In the genomic region with DNA sequence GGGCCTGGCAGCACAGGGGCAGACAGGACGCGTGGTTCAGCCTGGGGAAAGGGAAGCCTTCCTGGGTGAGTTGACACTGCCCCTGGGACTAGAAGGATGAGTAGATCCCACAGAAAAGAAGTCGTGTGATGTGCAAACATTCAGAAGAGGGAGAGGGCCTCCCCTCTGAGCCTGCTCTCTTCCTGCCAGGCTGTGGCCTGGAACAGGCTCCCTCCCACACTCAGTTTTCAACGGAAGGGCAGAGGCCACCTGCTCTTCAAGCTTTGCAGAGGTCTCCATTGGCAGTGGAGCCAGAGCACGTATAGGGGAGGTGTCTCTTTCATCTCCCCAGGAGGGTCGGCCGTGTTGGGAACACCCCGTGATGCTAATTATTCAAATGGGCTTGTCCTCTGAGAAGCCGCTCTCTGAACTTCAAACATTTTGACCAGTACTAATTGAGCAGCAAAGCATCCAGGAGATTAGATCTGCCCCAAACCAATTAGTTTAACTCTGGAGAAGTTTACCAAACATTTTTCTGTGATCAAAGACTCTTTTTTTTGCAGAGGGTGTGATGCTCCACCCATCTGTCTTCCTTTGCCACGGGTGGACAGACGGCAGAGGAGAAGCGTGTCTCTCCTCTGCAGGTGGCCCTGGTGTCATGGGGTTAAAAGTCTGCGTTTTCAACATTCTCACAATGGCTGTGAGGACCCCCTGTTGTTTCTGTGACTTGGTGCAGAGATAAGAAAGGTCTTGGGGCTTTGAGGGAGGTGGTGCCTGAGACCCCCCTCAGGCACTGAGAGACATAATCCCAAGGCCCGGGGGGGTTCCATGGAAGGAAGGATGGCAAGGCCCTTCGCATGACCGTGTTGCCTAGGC, we compare ENCODE assay signal across 16 cellular contexts. TPM values are rescaled to one million over a fixed set of nuclear protein-coding genes. Genes with fewer than 3 reads are reported as not detected.
DNase-seq lines count a peak whose midpoint lies in the region; ATAC-seq, FAIRE-seq and TF ChIP-seq lines count a peak whose summit lies in the region.
"Had no signal": no experiment of that assay in that cellular context is flagged by ENCODE, and none has a peak within 500 bp of the region (broad histone marks: within the 10 kb centered on the region; RNA-seq: fewer than 3 reads in every experiment).

No MANE protein-coding gene starts in this region.

- H3K79me2 ChIP-seq in astrocyte (ENCODE audit: insufficient read depth, low read length): no peaks in the 10 kb centered on the region

- peaks cover 8% of the 10 kb centered on the region for H3K4me1 Mint-ChIP-seq in activated CD4-positive, alpha-beta T cell treated with anti-CD3 and anti-CD28 coated beads, Interleukin-2, amount 10 ng/mL, durations not matched to agents 24 days and 14 days
- no peaks in the 10 kb centered on the region for H3K4me1 Mint-ChIP-seq in astrocyte (ENCODE audit: low read depth, unreplicated experiment)

- H3K27ac Mint-ChIP-seq in activated CD4-positive, alpha-beta T cell treated with anti-CD3 and anti-CD28 coated beads, Interleukin-2, amount 10 ng/mL, durations not matched to agents 24 days and 14 days: peak overlapping the region; percentile 30
- H3K27ac Mint-ChIP-seq in astrocyte (ENCODE audit: unreplicated experiment): no peak overlapping the region
- H3K27ac Mint-ChIP-seq: T-helper 1 cell treated with Interleukin-12 subunit alpha and Interleukin-12 subunit beta and Interleukin-4 antibody, amounts not matched to agents 30 μg/mL and 1 μg/mL, for 36 hours had no signal

- peaks cover 2% of the 10 kb centered on the region for H3K4me1 ChIP-seq in astrocyte (ENCODE audit: insufficient read depth, low read length)
- H3K4me1 ChIP-seq in sigmoid colon: no peaks in the 10 kb centered on the region
- H3K4me1 ChIP-seq: breast epithelium, HAP-1 had no signal

- TF ChIP-seq CTCF in astrocyte (IDR thresholded peaks at IDR 0.05; ENCODE audit: insufficient read depth, low read depth, low read length): no peak
- no peak for TF ChIP-seq CTCF in sigmoid colon (IDR thresholded peaks at IDR 0.05)

- no peak overlapping the region for H3K4me2 ChIP-seq in astrocyte (ENCODE audit: low read length)

- TF ChIP-seq EP300 in sigmoid colon (IDR thresholded peaks at IDR 0.05): no peak

- H3K4me3 ChIP-seq in H7 (ENCODE audit: insufficient read depth, low read depth, low read length): no peak overlapping the region
- H3K4me3 ChIP-seq in astrocyte (ENCODE audit: insufficient read depth, low read depth, low read length): no peak overlapping the region
- no peak overlapping the region for H3K4me3 ChIP-seq in sigmoid colon
- H3K4me3 ChIP-seq: breast epithelium, HAP-1 had no signal

- no peaks in the 10 kb centered on the region for H3K36me3 ChIP-seq in H7 (replicated peaks; ENCODE audit: control insufficient read depth, insufficient read depth, low read length)
- H3K36me3 ChIP-seq in astrocyte (ENCODE audit: insufficient read depth, low read length): no peaks in the 10 kb centered on the region
- no peaks in the 10 kb centered on the region for H3K36me3 ChIP-seq in sigmoid colon
- H3K36me3 ChIP-seq: breast epithelium, HAP-1 had no signal

- no peak for DNase-seq in activated CD4-positive, alpha-beta T cell treated with anti-CD3 and anti-CD28 coated beads, Interleukin-2, amount 10 ng/mL, durations not matched to agents 24 days and 14 days
- DNase-seq in activated CD4-positive, alpha-beta T cell treated with anti-CD3 and anti-CD28 coated beads for 4 hours: no peak
- DNase-seq in H7 (peak; percentile 61), astrocyte (ENCODE audit: low read depth) (no peak), sigmoid colon (peak; percentile 34), Ammon's horn (ENCODE audit: low spot score) (no peak), DMS114 treated with DMSO at 0.1 percent for 48 hours (lab: John Stamatoyannopoulos, UW; ENCODE audit: unreplicated experiment) (no peak)
- DNase-seq: activated CD4-positive, alpha-beta T cell treated with anti-CD3 and anti-CD28 coated beads, Interleukin-2, amount 50 U/mL, for 1 hour; NCI-H2227 treated with DMSO at 0.1 percent for 48 hours; PC-3; trophoblast cell had no signal

- peaks cover 22% of the 10 kb centered on the region for H3K27me3 Mint-ChIP-seq in activated CD4-positive, alpha-beta T cell treated with anti-CD3 and anti-CD28 coated beads, Interleukin-2, amount 10 ng/mL, durations not matched to agents 24 days and 14 days
- H3K27me3 Mint-ChIP-seq in astrocyte (ENCODE audit: low read depth, unreplicated experiment): peaks cover 57% of the 10 kb centered on the region

- H3K9me3 ChIP-seq in astrocyte (ENCODE audit: insufficient read depth, low read depth, low read length): no peaks in the 10 kb centered on the region
- H3K9me3 ChIP-seq in sigmoid colon: no peaks in the 10 kb centered on the region
- H3K9me3 ChIP-seq: breast epithelium, HAP-1 had no signal

- H3K9me3 Mint-ChIP-seq in activated CD4-positive, alpha-beta T cell treated with anti-CD3 and anti-CD28 coated beads, Interleukin-2, amount 10 ng/mL, durations not matched to agents 24 days and 14 days: no peaks in the 10 kb centered on the region
- no peaks in the 10 kb centered on the region for H3K9me3 Mint-ChIP-seq in astrocyte (ENCODE audit: unreplicated experiment)
- H3K9me3 Mint-ChIP-seq: T-helper 1 cell treated with Interleukin-12 subunit alpha and Interleukin-12 subunit beta and Interleukin-4 antibody, amounts not matched to agents 30 μg/mL and 1 μg/mL, for 36 hours had no signal

- H3K27ac ChIP-seq in astrocyte (ENCODE audit: low read depth, low read length) (no peak overlapping the region), sigmoid colon (no peak overlapping the region)
- H3K27ac ChIP-seq: breast epithelium had no signal

- intact Hi-C loops in activated CD4-positive, alpha-beta T cell treated with anti-CD3 and anti-CD28 coated beads, Interleukin-2, amount 10 ng/mL, durations not matched to agents 24 days and 14 days (cut with micrococcal nuclease): no loop called here
- intact Hi-C loops in sigmoid colon (cut with DNase I): no loop called here

- no peak for TF ChIP-seq POLR2A in sigmoid colon (IDR thresholded peaks at IDR 0.05)

- no peaks in the 10 kb centered on the region for H3K36me3 Mint-ChIP-seq in activated CD4-positive, alpha-beta T cell treated with anti-CD3 and anti-CD28 coated beads, Interleukin-2, amount 10 ng/mL, durations not matched to agents 24 days and 14 days (ENCODE audit: low read depth)
- H3K36me3 Mint-ChIP-seq in astrocyte (ENCODE audit: low read depth, unreplicated experiment): no peaks in the 10 kb centered on the region

- 59 to 71% methylated on average over 16 of the region's 16 CpGs for WGBS in sigmoid colon, 2 donors

- no peak overlapping the region for H3K9ac ChIP-seq in astrocyte (ENCODE audit: low read length)

- H3K27me3 ChIP-seq in H7 (ENCODE audit: control insufficient read depth, insufficient read depth, low read length): no peaks in the 10 kb centered on the region; the same call in 1 of the 2 replicates
- H3K27me3 ChIP-seq in astrocyte (ENCODE audit: insufficient read depth, low read length): peaks cover 7% of the 10 kb centered on the region
- no peaks in the 10 kb centered on the region for H3K27me3 ChIP-seq in sigmoid colon

- no peak for FAIRE-seq in astrocyte (lab: Jason Lieb, UNC)
- FAIRE-seq: islet of Langerhans had no signal

- no peak for ATAC-seq in GM18870 (IDR thresholded peaks at IDR 0.05; ENCODE audit: unreplicated experiment)
- ATAC-seq: PC-3 had no signal

- no peaks in the 10 kb centered on the region for H4K20me1 ChIP-seq in astrocyte (ENCODE audit: insufficient read depth, low read length)

- H2AFZ ChIP-seq in astrocyte (ENCODE audit: low read depth, low read length): peak overlapping the region; percentile 10

- H3K4me3 Mint-ChIP-seq in activated CD4-positive, alpha-beta T cell treated with anti-CD3 and anti-CD28 coated beads, Interleukin-2, amount 10 ng/mL, durations not matched to agents 24 days and 14 days: no peak overlapping the region
- H3K4me3 Mint-ChIP-seq in astrocyte (ENCODE audit: unreplicated experiment): no peak overlapping the region
- H3K4me3 Mint-ChIP-seq: T-helper 1 cell treated with Interleukin-12 subunit alpha and Interleukin-12 subunit beta and Interleukin-4 antibody, amounts not matched to agents 30 μg/mL and 1 μg/mL, for 36 hours had no signal

RNA-seq across cellular contexts. Expression of a gene that starts 29.5 kb away (rescaled TPM):
- 267 and 273 TPM in 2 replicates for total RNA-seq in activated CD4-positive, alpha-beta T cell treated with anti-CD3 and anti-CD28 coated beads, Interleukin-2, amount 10 ng/mL, durations not matched to agents 24 days and 14 days
- total RNA-seq in H7 (2014; rRNA removed; shearing (Covaris generic)): 95.6 and 175 TPM in 2 replicates
- total RNA-seq in astrocyte (85.3 and 119 TPM in 2 replicates), sigmoid colon (10 to 100 TPM; 44.6 to 84.4 (median 53.7) TPM)
- polyA plus RNA-seq in sigmoid colon: 10 to 100 TPM; 34.8 to 88.2 (median 54.3) TPM

Comparison
In these comparisons a context has a peak if more than half of its experiments do, and no peak if none do; other contexts are left out.
1. DNase-seq: peak in H7 (single experiment) and sigmoid colon (single experiment); none in activated CD4-positive, alpha-beta T cell treated with anti-CD3 and anti-CD28 coated beads, Interleukin-2, amount 10 ng/mL, durations not matched to agents 24 days and 14 days (single experiment), activated CD4-positive, alpha-beta T cell treated with anti-CD3 and anti-CD28 coated beads for 4 hours (0 of 2), astrocyte (single experiment), Ammon's horn (single experiment) and DMS114 treated with DMSO at 0.1 percent for 48 hours (single experiment).